Comparison of ENCODE assay signal across 25 cellular contexts in the genomic region with DNA sequence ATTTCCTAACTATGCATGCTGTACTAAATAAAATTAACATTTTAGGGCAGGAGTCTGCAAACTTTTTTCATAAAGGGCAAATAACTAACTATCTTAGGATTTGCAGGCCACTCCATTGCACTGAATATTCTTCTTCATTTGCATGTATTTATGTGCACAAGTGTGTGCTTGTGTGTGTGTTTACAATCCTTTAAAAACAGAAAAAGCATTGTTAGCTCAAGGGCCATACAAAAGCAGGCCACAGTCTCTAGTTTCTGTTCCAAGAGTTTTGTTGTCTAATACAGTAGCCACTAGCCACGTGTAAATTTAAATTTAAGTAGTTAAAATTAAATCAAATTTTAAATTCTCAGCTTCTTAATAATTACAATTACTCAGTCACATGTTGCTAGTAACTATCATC.
"Had no signal": no experiment of that assay in that cellular context is flagged by ENCODE, and none has a peak within 500 bp of the region (broad histone marks: within the 10 kb centered on the region; RNA-seq: fewer than 3 reads in every experiment).

No MANE protein-coding gene starts in this region.

- H3K4me3 ChIP-seq: esophagus muscularis mucosa, heart right ventricle, left ventricle myocardium inferior, tibial artery had no signal

- H3K9me3 Mint-ChIP-seq: activated CD4-positive, alpha-beta memory T cell treated with anti-CD3 and anti-CD28 coated beads for 36 hours; activated CD4-positive, alpha-beta T cell treated with anti-CD3 and anti-CD28 coated beads, Interleukin-2, amount 10 ng/mL, durations not matched to agents 24 days and 14 days; activated naive CD8-positive, alpha-beta T cell treated with anti-CD3 and anti-CD28 coated beads, Interleukin-2, amount 10 ng/mL, durations not matched to agents 7 days and 5 days; activated T-helper 1 cell treated with anti-CD3 and anti-CD28 coated beads, Interleukin-12 subunit alpha, Interleukin-12 subunit beta, Interleukin-2, Interleukin-4 antibody, amounts not matched to agents 30 ng/mL and 10 ng/mL and 1 ng/mL, durations not matched to agents 14 hours and 24 hours and 36 hours; T-helper 1 cell treated with Interleukin-12 subunit alpha and Interleukin-12 subunit beta and Interleukin-4 antibody, amounts not matched to agents 30 μg/mL and 1 μg/mL, for 36 hours had no signal

- ATAC-seq: activated CD4-positive, CD25-positive, alpha-beta regulatory T cell treated with anti-CD3 and anti-CD28 coated beads, Interleukin-2, amount 50 U/mL, for 24 hours; foreskin keratinocyte; heart right ventricle; naive thymus-derived CD4-positive, alpha-beta T cell; right cardiac atrium had no signal

- H3K27ac ChIP-seq: brain microvascular endothelial cell, esophagus muscularis mucosa, foreskin keratinocyte, heart right ventricle, left ventricle myocardium inferior, parathyroid adenoma, tibial artery, WERI-Rb-1 had no signal

- DNase-seq: activated CD4-positive, alpha-beta memory T cell treated with anti-CD3 and anti-CD28 coated beads for 36 hours; activated CD4-positive, alpha-beta T cell treated with anti-CD3 and anti-CD28 coated beads, Interleukin-2, amount 10 ng/mL, durations not matched to agents 24 days and 14 days; activated CD8-positive, alpha-beta memory T cell treated with anti-CD3 and anti-CD28 coated beads, Interleukin-2, amount 50 U/mL, for 4 hours; activated effector memory CD4-positive, alpha-beta T cell treated with anti-CD3 and anti-CD28 coated beads, Interleukin-2, amount 50 U/mL, for 16 hours; activated naive CD4-positive, alpha-beta T cell treated with anti-CD3 and anti-CD28 coated beads for 36 hours; activated naive CD8-positive, alpha-beta T cell treated with anti-CD3 and anti-CD28 coated beads, Interleukin-2, amount 10 ng/mL, durations not matched to agents 7 days and 5 days; activated T-cell treated with anti-CD3 and anti-CD28 coated beads, Interleukin-2, amount 50 U/mL, for 1 hour; brain microvascular endothelial cell; foreskin keratinocyte; heart right ventricle; left ventricle myocardium inferior; naive thymus-derived CD4-positive, alpha-beta T cell; right cardiac atrium; stimulated activated CD4-positive, alpha-beta T cell treated with anti-CD3 and anti-CD28 coated beads, Interleukin-15, amount 100 ng/mL, for 24 hours; stimulated activated CD4-positive, alpha-beta T cell treated with anti-CD3 and anti-CD28 coated beads, Interleukin-2, amount 100 ng/mL, for 24 hours; stimulated activated naive CD4-positive, alpha-beta T cell treated with Interleukin-2 at 50 U/mL for 16 hours; SW 1271; T1000; tibial artery; WERI-Rb-1 had no signal

- H3K27me3 ChIP-seq: brain microvascular endothelial cell, esophagus muscularis mucosa, foreskin keratinocyte, heart right ventricle, tibial artery had no signal

- H3K27ac Mint-ChIP-seq: activated CD4-positive, alpha-beta memory T cell treated with anti-CD3 and anti-CD28 coated beads for 36 hours; activated CD4-positive, alpha-beta T cell treated with anti-CD3 and anti-CD28 coated beads, Interleukin-2, amount 10 ng/mL, durations not matched to agents 24 days and 14 days; activated naive CD4-positive, alpha-beta T cell treated with anti-CD3 and anti-CD28 coated beads for 36 hours; activated naive CD8-positive, alpha-beta T cell treated with anti-CD3 and anti-CD28 coated beads, Interleukin-2, amount 10 ng/mL, durations not matched to agents 7 days and 5 days; activated T-helper 1 cell treated with anti-CD3 and anti-CD28 coated beads, Interleukin-12 subunit alpha, Interleukin-12 subunit beta, Interleukin-2, Interleukin-4 antibody, amounts not matched to agents 30 ng/mL and 10 ng/mL and 1 ng/mL, durations not matched to agents 14 hours and 24 hours and 36 hours; naive thymus-derived CD4-positive, alpha-beta T cell; T-helper 1 cell treated with Interleukin-12 subunit alpha and Interleukin-12 subunit beta and Interleukin-4 antibody, amounts not matched to agents 30 μg/mL and 1 μg/mL, for 36 hours had no signal

- H3K36me3 Mint-ChIP-seq: activated CD4-positive, alpha-beta memory T cell treated with anti-CD3 and anti-CD28 coated beads for 36 hours; activated naive CD8-positive, alpha-beta T cell treated with anti-CD3 and anti-CD28 coated beads, Interleukin-2, amount 10 ng/mL, durations not matched to agents 7 days and 5 days; naive thymus-derived CD4-positive, alpha-beta T cell had no signal
